ENCODE assay signal across 22 cellular contexts in genomic region chr9:37218800-37219425, GRCh38.
A peak's percentile ranks its signal among the peaks of the same experiment; 100 is the strongest.
DNase-seq lines count a peak whose midpoint lies in the region; ATAC-seq, FAIRE-seq and TF ChIP-seq lines count a peak whose summit lies in the region.
"Had no signal": no experiment of that assay in that cellular context is flagged by ENCODE, and none has a peak within 500 bp of the region (broad histone marks: within the 10 kb centered on the region; RNA-seq: fewer than 3 reads in every experiment).

No MANE protein-coding gene starts in this region.

- no peaks in the 10 kb centered on the region for H3K27me3 ChIP-seq in Peyer's patch

- no peaks in the 10 kb centered on the region for H3K36me3 ChIP-seq in Peyer's patch

- peak; percentile 53 for FAIRE-seq in GM18507 (lab: Jason Lieb, UNC)
- FAIRE-seq: H54, HepG2 had no signal

- H3K27ac ChIP-seq in Peyer's patch = no peak overlapping the region
- H3K27ac ChIP-seq: 22Rv1 had no signal

- ATAC-seq in HG03432 (IDR thresholded peaks at IDR 0.05; ENCODE audit: unreplicated experiment) (no peak), GM18873 (IDR thresholded peaks at IDR 0.05; ENCODE audit: low FRiP score, unreplicated experiment) (no peak)
- ATAC-seq: HepG2, Panc1 had no signal

- TF ChIP-seq POLR2A in Peyer's patch (IDR thresholded peaks at IDR 0.05) = no peak

- TF ChIP-seq CTCF in Peyer's patch (IDR thresholded peaks at IDR 0.05) = no peak

- no peak overlapping the region for H3K4me3 ChIP-seq in Peyer's patch

- DNase-seq in DMS 273 (lab: John Stamatoyannopoulos, UW; ENCODE audit: unreplicated experiment) = peak; percentile 8
- DNase-seq in DMS 273 treated with DMSO at 0.1 percent for 48 hours (lab: John Stamatoyannopoulos, UW) = no peak
- no peak for DNase-seq in GM18507 (ENCODE audit: extremely low spot score, insufficient read length, low read depth)
- peak; percentile 21 for DNase-seq in astrocyte of the hippocampus (ENCODE audit: low read depth, low spot score)
- DNase-seq in midbrain (lab: John Stamatoyannopoulos, UW) = peak; percentile 12
- DNase-seq in Peyer's patch = no peak
- DNase-seq: AML-193, DMS153, GDM1, MM.1S, NCI-H1092 treated with DMSO at 0.1 percent for 48 hours, NCI-H146, NCI-H2081, NCI-H2171 treated with DMSO at 0.1 percent for 48 hours, NCI-H446 treated with DMSO at 0.1 percent for 48 hours, NCI-H69 had no signal

- H3K4me1 ChIP-seq in Peyer's patch = no peaks in the 10 kb centered on the region

- H3K9me3 ChIP-seq in Peyer's patch = no peaks in the 10 kb centered on the region

Comparison
In these comparisons a context has a peak if more than half of its experiments do, and no peak if none do; other contexts are left out.
1. DNase-seq: peak in DMS 273 (single experiment), astrocyte of the hippocampus (single experiment) and midbrain (single experiment); none in DMS 273 treated with DMSO at 0.1 percent for 48 hours (single experiment), GM18507 (single experiment) and Peyer's patch (0 of 3).